In genomic region chr20:23419657-23419994, GRCh38 we compare ENCODE assay signal across 10 cellular contexts. TPM values are rescaled to one million over a fixed set of nuclear protein-coding genes. Genes with fewer than 3 reads are reported as not detected.
DNase-seq lines count a peak whose midpoint lies in the region; ATAC-seq and TF ChIP-seq lines count a peak whose summit lies in the region.
"Had no signal": no experiment of that assay in that cellular context is flagged by ENCODE, and none has a peak within 500 bp of the region (broad histone marks: within the 10 kb centered on the region; RNA-seq: fewer than 3 reads in every experiment).

No MANE protein-coding gene starts in this region.

- H3K4me3 ChIP-seq in CD8-positive, alpha-beta memory T cell (ENCODE audit: low read length) = peak overlapping the region; percentile 82
- H3K4me3 ChIP-seq in Panc1 (ENCODE audit: low read depth in 2 of 2, low read length in 2 of 2) (peak overlapping the region; percentile 73), parathyroid adenoma (ENCODE audit: low read depth, low read length) (peak overlapping the region; percentile 83)

- BruUV-seq in Panc1 (replicated peaks; lab: Mats Ljungman, UMichigan) = TSS peak; percentile 62

- peaks cover 23% of the 10 kb centered on the region for H3K79me2 ChIP-seq in parathyroid adenoma

- peaks cover 52 to 60% (median 58%) of the 10 kb centered on the region in 3 donors for H3K4me1 Mint-ChIP-seq in CD8-positive, alpha-beta memory T cell
- H3K4me1 Mint-ChIP-seq in endothelial cell (ENCODE audit: unreplicated experiment) = peaks cover 18% of the 10 kb centered on the region

- no peak overlapping the region for H2AFZ ChIP-seq in parathyroid adenoma

- H3K4me3 Mint-ChIP-seq in CD8-positive, alpha-beta memory T cell = peak overlapping the region; percentile 89 to 94 (median 90)
- H3K4me3 Mint-ChIP-seq in endothelial cell (ENCODE audit: unreplicated experiment) = peak overlapping the region; percentile 89

- H3K9me3 ChIP-seq in CD8-positive, alpha-beta memory T cell (ENCODE audit: low read length) = no peaks in the 10 kb centered on the region
- H3K9me3 ChIP-seq in Panc1 (ENCODE audit: control insufficient read depth, insufficient read depth, low read depth, low read length) (no peaks in the 10 kb centered on the region), parathyroid adenoma (ENCODE audit: control insufficient read depth, low read length) (no peaks in the 10 kb centered on the region)

- peaks cover 0 to 9% of the 10 kb centered on the region in 2 donors for H3K27me3 Mint-ChIP-seq in CD8-positive, alpha-beta memory T cell
- H3K27me3 Mint-ChIP-seq in endothelial cell (ENCODE audit: unreplicated experiment) = no peaks in the 10 kb centered on the region

- DNase-seq in CD8-positive, alpha-beta memory T cell = no peak
- DNase-seq in Panc1 (ENCODE audit: low read depth, low spot score) = no peak
- no peak for DNase-seq in endothelial cell (ENCODE audit: low spot score)
- no peak for DNase-seq in activated CD8-positive, alpha-beta memory T cell treated with anti-CD3 and anti-CD28 coated beads, Interleukin-2, amount 50 U/mL, for 48 hours
- DNase-seq in NCI-H1417 treated with DMSO at 0.1 percent for 48 hours (lab: John Stamatoyannopoulos, UW) = no peak
- DNase-seq: NCI-H187 treated with DMSO at 0.1 percent for 48 hours had no signal

- no peaks in the 10 kb centered on the region for H3K27me3 ChIP-seq in CD8-positive, alpha-beta memory T cell (ENCODE audit: insufficient read depth, low read length, poor library complexity, severe bottlenecking)
- H3K27me3 ChIP-seq in Panc1 (ENCODE audit: control insufficient read depth, insufficient read depth, low read length) = no peaks in the 10 kb centered on the region
- H3K27me3 ChIP-seq in parathyroid adenoma (ENCODE audit: control insufficient read depth, insufficient read depth, low read length) = no peaks in the 10 kb centered on the region

- peak overlapping the region; percentile 56 to 96 (median 86) for H3K27ac Mint-ChIP-seq in CD8-positive, alpha-beta memory T cell
- H3K27ac Mint-ChIP-seq in endothelial cell (ENCODE audit: unreplicated experiment) = peak overlapping the region; percentile 78

- peak overlapping the region; percentile 76 for H3K27ac ChIP-seq in CD8-positive, alpha-beta memory T cell (ENCODE audit: low read depth, low read length)
- H3K27ac ChIP-seq in Panc1 (ENCODE audit: low read length) (peak overlapping the region; percentile 71), parathyroid adenoma (peak overlapping the region; percentile 87)

- H3K9me3 Mint-ChIP-seq in CD8-positive, alpha-beta memory T cell = no peaks in the 10 kb centered on the region
- H3K9me3 Mint-ChIP-seq in endothelial cell (ENCODE audit: unreplicated experiment) = no peaks in the 10 kb centered on the region

- TF ChIP-seq CTCF in Panc1 (IDR thresholded peaks at IDR 0.05) (no peak), endothelial cell (IDR thresholded peaks at IDR 0.05; ENCODE audit: unreplicated experiment) (no peak), parathyroid adenoma (IDR thresholded peaks at IDR 0.05) (no peak)

- CTCF ChIA-PET in CD8-positive, alpha-beta memory T cell (lab: Charles Lee) = interaction anchor here (1.2 to 4.5 kb wide), 4 partner anchors 22 to 69 kb away, joined by 3 to 42 read pairs (median 8); partner anchors contain the start of genes GZF1 and NXT1
- CTCF ChIA-PET in Panc1 (lab: Charles Lee) = no interaction called here

- H3K4me2 ChIP-seq in parathyroid adenoma (ENCODE audit: low read length) = peak overlapping the region; percentile 77

- peaks cover 18% of the 10 kb centered on the region for H3K4me1 ChIP-seq in CD8-positive, alpha-beta memory T cell (ENCODE audit: insufficient read depth, low read length)
- peaks cover 14% of the 10 kb centered on the region for H3K4me1 ChIP-seq in Panc1 (ENCODE audit: control insufficient read depth, insufficient read depth, low read length)
- H3K4me1 ChIP-seq in parathyroid adenoma = peaks cover 3% of the 10 kb centered on the region

- intact Hi-C loops in Panc1 (cut with micrococcal nuclease; ENCODE audit: unreplicated experiment) = no loop called here

- H3K36me3 Mint-ChIP-seq in CD8-positive, alpha-beta memory T cell = peaks cover 0 to 3% (median 0%) of the 10 kb centered on the region in 3 donors
- peaks cover 5% of the 10 kb centered on the region for H3K36me3 Mint-ChIP-seq in endothelial cell (ENCODE audit: low read depth, unreplicated experiment)

- in situ Hi-C loops in Panc1 (cut with HindIII; ENCODE audit: low pct_unique_long_range_greater_than_20kb, low sequenced_read_pairs) = no loop called here

- no peaks in the 10 kb centered on the region for H3K36me3 ChIP-seq in CD8-positive, alpha-beta memory T cell (ENCODE audit: insufficient read depth, low read length)
- H3K36me3 ChIP-seq in Panc1 (ENCODE audit: control insufficient read depth, insufficient read depth, low read length) (no peaks in the 10 kb centered on the region), parathyroid adenoma (ENCODE audit: control insufficient read depth, insufficient read depth, low read length) (no peaks in the 10 kb centered on the region)

- ATAC-seq in Panc1 (no peak), HG02763 (IDR thresholded peaks at IDR 0.05; ENCODE audit: unreplicated experiment) (no peak), HG03159 (IDR thresholded peaks at IDR 0.05; ENCODE audit: unreplicated experiment) (no peak)

- POLR2A ChIA-PET in CD8-positive, alpha-beta memory T cell (lab: Charles Lee) = interaction anchor here (3.6 to 5.1 kb wide), 2 partner anchors 61 to 70 kb away, joined by 30 to 32 read pairs; partner anchors contain the start of gene NXT1
- POLR2A ChIA-PET in Panc1 (lab: Charles Lee) = no interaction called here

- H3K9ac ChIP-seq in parathyroid adenoma = no peak overlapping the region

RNA-seq across cellular contexts. Expression of gene NAPB, which starts 1.7 kb away (rescaled TPM):
- 1 to 10 TPM; 7.4 to 7.6 TPM for total RNA-seq in CD8-positive, alpha-beta memory T cell
- 5.2 TPM for polyA plus RNA-seq in CD8-positive, alpha-beta memory T cell
- total RNA-seq in Panc1 (2021; ENCODE audit: unreplicated experiment) = 5.8 TPM
- 3.0 TPM for polyA plus RNA-seq in Panc1 (2012; ENCODE audit: insufficient read length)
- total RNA-seq in endothelial cell (ENCODE audit: unreplicated experiment) = 9.6 TPM

RNA-seq across cellular contexts. Expression of gene CSTL1, which starts 19.9 kb away (rescaled TPM):
- not detected for total RNA-seq in CD8-positive, alpha-beta memory T cell
- not detected for polyA plus RNA-seq in CD8-positive, alpha-beta memory T cell
- not detected for total RNA-seq in Panc1 (2021; ENCODE audit: unreplicated experiment)
- polyA plus RNA-seq in Panc1 (2012; ENCODE audit: insufficient read length) = not detected
- total RNA-seq in endothelial cell (ENCODE audit: unreplicated experiment) = not detected
- total RNA-seq: dermis microvascular lymphatic vessel endothelial cell had no signal

RNA-seq across cellular contexts. Expression of gene CST11, which starts 33.0 kb away (rescaled TPM):
- not detected for total RNA-seq in CD8-positive, alpha-beta memory T cell
- not detected for polyA plus RNA-seq in CD8-positive, alpha-beta memory T cell
- total RNA-seq in Panc1 (2021; ENCODE audit: unreplicated experiment) (not detected), endothelial cell (ENCODE audit: unreplicated experiment) (not detected)
- polyA plus RNA-seq in Panc1 (2012; ENCODE audit: insufficient read length) = not detected
- total RNA-seq: dermis microvascular lymphatic vessel endothelial cell had no signal

RNA-seq across cellular contexts. Expression of gene GZF1, which starts 57.6 kb away (rescaled TPM):
- 10 to 100 TPM; 11.9 to 12.5 TPM for total RNA-seq in CD8-positive, alpha-beta memory T cell
- 3.8 TPM for polyA plus RNA-seq in CD8-positive, alpha-beta memory T cell
- 18.0 TPM for total RNA-seq in Panc1 (2021; ENCODE audit: unreplicated experiment)
- polyA plus RNA-seq in Panc1 (2012; ENCODE audit: insufficient read length) = 21.9 TPM
- total RNA-seq in endothelial cell (ENCODE audit: unreplicated experiment) = 9.6 TPM
